Comparison of ENCODE assay signal across 8 cellular contexts in genomic region chr10:3805227-3805790, GRCh38. TPM values are rescaled to one million over a fixed set of nuclear protein-coding genes. Genes with fewer than 3 reads are reported as not detected.
DNase-seq lines count a peak whose midpoint lies in the region; ATAC-seq lines count a peak whose summit lies in the region.

No MANE protein-coding gene starts in this region.

- DNase-seq in activated gamma-delta T cell treated with Interleukin-2 at 50 U/mL for 16 hours (peak; percentile 54), activated gamma-delta T cell (lab: John Stamatoyannopoulos, UW) (no peak), SW480 (ENCODE audit: low spot score) (peak; percentile 88), naive B cell (peak; percentile 54), HAP-1 (ENCODE audit: low spot score in 2 of 2) (no peak)

- peaks cover 37 to 40% (median 38%) of the 10 kb centered on the region in 3 donors for H3K4me1 Mint-ChIP-seq in naive B cell

- peak overlapping the region in 5 of 6 donors; percentile 48 to 83 (median 76) for H3K27ac Mint-ChIP-seq in naive B cell

- H3K27ac ChIP-seq in cingulate gyrus (ENCODE audit: low read depth, low read length), result peak overlapping the region; percentile 57

- H3K9me3 ChIP-seq in HAP-1, result no peaks in the 10 kb centered on the region

- H3K36me3 Mint-ChIP-seq in naive B cell, result no peaks in the 10 kb centered on the region

- H3K9me3 Mint-ChIP-seq in naive B cell, result no peaks in the 10 kb centered on the region

- H3K36me3 ChIP-seq in HAP-1 (replicated peaks), result no peaks in the 10 kb centered on the region

- H3K4me3 ChIP-seq in HAP-1, result no peak overlapping the region

- no peaks in the 10 kb centered on the region for H3K27me3 ChIP-seq in HAP-1 (ENCODE audit: low read depth)

- ATAC-seq in HG03354 (IDR thresholded peaks at IDR 0.05; ENCODE audit: poor library complexity, severe bottlenecking, unreplicated experiment) (peak; percentile 51), naive B cell (ENCODE audit: low read depth in 2 of 2) (peak; percentile 86 to 87), HG02885 (IDR thresholded peaks at IDR 0.05; ENCODE audit: poor library complexity, unreplicated experiment) (no peak)

- H3K27me3 Mint-ChIP-seq in naive B cell, result no peaks in the 10 kb centered on the region

- H3K4me3 Mint-ChIP-seq in naive B cell, result peak overlapping the region in 7 of 8 donors; percentile 32 to 69 (median 42)

- in situ Hi-C loops in HAP-1 (cut with MboI; ENCODE audit: low sequenced_read_pairs), result no loop called here

- H3K4me1 ChIP-seq in HAP-1, result no peaks in the 10 kb centered on the region

RNA-seq across cellular contexts. Expression of gene KLF6, which starts 20.3 kb away (rescaled TPM):
- 1,000 to 10,000 TPM in 1 of 6 donors, 100 to 1,000 TPM in 5; 316 to 1,111 (median 647) TPM for polyA plus RNA-seq in naive B cell (ENCODE audit: low read depth in 6 of 6)

Comparison
In these comparisons a context has a peak if more than half of its experiments do, and no peak if none do; other contexts are left out.
1. DNase-seq: peak in activated gamma-delta T cell treated with Interleukin-2 at 50 U/mL for 16 hours (single experiment), SW480 (single experiment) and naive B cell (single experiment); none in activated gamma-delta T cell (single experiment) and HAP-1 (0 of 2).